Comparison of ENCODE assay signal across 1 cellular context in genomic region chr9:16413509-16414016, GRCh38.
TF ChIP-seq lines count a peak whose summit lies in the region.

No MANE protein-coding gene starts in this region.

TF ChIP-seq in GM23338, 12 proteins besides CTCF, POLR2A, EP300 and RAD21 (continued from another document):
- TF ChIP-seq ZNF462 (CRISPR knock-in tag; IDR thresholded peaks at IDR 0.05): no peak
